Comparison of ENCODE assay signal across 2 cellular contexts in genomic region chr9:136860933-136861873, GRCh38.
TF ChIP-seq lines count a peak whose summit lies in the region.

No MANE protein-coding gene starts in this region.

TF ChIP-seq in GM12891, 5 proteins besides CTCF, POLR2A, EP300 and RAD21:
- TF ChIP-seq POLR2AphosphoS5 (IDR thresholded peaks at IDR 0.05; ENCODE audit: low read depth, low read length) = peak; percentile 18; the same call in 1 of the 2 replicates
- 0 out of 2 replicates have a peak, but pooled peaks have one; percentile 26 for TF ChIP-seq POU2F2 (IDR thresholded peaks at IDR 0.05; ENCODE audit: low read depth, low read length)
- no peak for TF ChIP-seq PAX5 (IDR thresholded peaks at IDR 0.05; ENCODE audit: insufficient read depth, low read length, severe bottlenecking)
- no peak for TF ChIP-seq SPI1 (IDR thresholded peaks at IDR 0.05; ENCODE audit: low read depth, low read length)

TF ChIP-seq in K562, 482 proteins besides CTCF, POLR2A, EP300 and RAD21:
- TF ChIP-seq POLR2G (IDR thresholded peaks at IDR 0.05; ENCODE audit: low read depth, low read length) = peak; percentile 71
- no peak for TF ChIP-seq CUX1 (CRISPR knock-in tag; IDR thresholded peaks at IDR 0.05)
- no peak for TF ChIP-seq STAG1 (CRISPR knock-in tag; IDR thresholded peaks at IDR 0.05; ENCODE audit: borderline replicate concordance)
- TF ChIP-seq ARID2 (IDR thresholded peaks at IDR 0.05) = no peak
- no peak for TF ChIP-seq KDM4B (IDR thresholded peaks at IDR 0.05; ENCODE audit: borderline replicate concordance in 2 of 2, low read depth in 1 of 2)
- no peak for TF ChIP-seq SUPT5H (IDR thresholded peaks at IDR 0.05)
- no peak for TF ChIP-seq UBTF (IDR thresholded peaks at IDR 0.05; ENCODE audit: borderline replicate concordance in 1 of 2, low read depth in 2 of 2, low read length in 2 of 2)
- no peak for TF ChIP-seq SREBF1 (IDR thresholded peaks at IDR 0.05; ENCODE audit: borderline replicate concordance, low read depth, low read length)
- no peak for TF ChIP-seq BCOR (IDR thresholded peaks at IDR 0.05)
- TF ChIP-seq ZNF77 (CRISPR knock-in tag; IDR thresholded peaks at IDR 0.05) = 0 out of 2 replicates have a peak, but pooled peaks have one; percentile 27
- peak; percentile 28 for TF ChIP-seq POLR2B (IDR thresholded peaks at IDR 0.05; ENCODE audit: low read depth, partially characterized antibody)
- no peak for TF ChIP-seq SMARCB1 (IDR thresholded peaks at IDR 0.05; ENCODE audit: insufficient read length, low read depth)
- no peak for TF ChIP-seq GTF2B (IDR thresholded peaks at IDR 0.05; ENCODE audit: extremely low read depth, insufficient read length)
- peak; percentile 67 for TF ChIP-seq RBFOX2 (IDR thresholded peaks at IDR 0.05; ENCODE audit: low read depth, low read length)
